ENCODE assay signal across 18 cellular contexts in genomic region chr7:122014697-122015096, GRCh38.
DNase-seq lines count a peak whose midpoint lies in the region; ATAC-seq, FAIRE-seq and TF ChIP-seq lines count a peak whose summit lies in the region.
"Had no signal": no experiment of that assay in that cellular context is flagged by ENCODE, and none has a peak within 500 bp of the region (broad histone marks: within the 10 kb centered on the region; RNA-seq: fewer than 3 reads in every experiment).

No MANE protein-coding gene starts in this region.

- no TSS peak for BruUV-seq in A673 (replicated peaks; lab: Mats Ljungman, UMichigan)
- BruUV-seq in Caco-2 (replicated peaks; lab: Mats Ljungman, UMichigan) = no TSS peak

- H3K9me2 ChIP-seq in hepatocyte (replicated peaks; ENCODE audit: insufficient read depth) = no peaks in the 10 kb centered on the region

- FAIRE-seq in TTC549 (lab: Jason Lieb, UNC) (peak; percentile 63), GM19239 (lab: Jason Lieb, UNC) (no peak)

- H3K27me3 Mint-ChIP-seq in Caco-2 (ENCODE audit: insufficient read depth, unreplicated experiment) = peaks cover 5% of the 10 kb centered on the region

- H3K36me3 ChIP-seq in A673 (ENCODE audit: insufficient read depth, low read length, poor library complexity, severe bottlenecking) (no peaks in the 10 kb centered on the region), HEK293 (ENCODE audit: control insufficient read depth in 2 of 2, insufficient read depth in 1 of 2, low read length in 2 of 2) (no peaks in the 10 kb centered on the region), hepatocyte (replicated peaks; ENCODE audit: insufficient read depth, low read depth) (no peaks in the 10 kb centered on the region), upper lobe of left lung (no peaks in the 10 kb centered on the region), Caco-2 (ENCODE audit: control insufficient read depth, insufficient read depth, low read length) (no peaks in the 10 kb centered on the region)
- H3K36me3 ChIP-seq: ovary, upper lobe of right lung had no signal

- CTCF ChIA-PET in A673 (lab: Charles Lee) = no interaction called here
- CTCF ChIA-PET in HEK293 (lab: Yijun Ruan, JAX) = interaction anchor here (0.6 kb wide), 1 partner anchor 36 kb away, joined by 3 read pairs; no protein-coding TSS in a partner anchor
- CTCF ChIA-PET in Caco-2 (lab: Charles Lee) = no interaction called here

- H3K27me3 ChIP-seq in A673 (replicated peaks; ENCODE audit: insufficient read depth, low read depth, low read length, poor library complexity) = no peaks in the 10 kb centered on the region
- H3K27me3 ChIP-seq in hepatocyte = no peaks in the 10 kb centered on the region
- H3K27me3 ChIP-seq in upper lobe of left lung = no peaks in the 10 kb centered on the region
- H3K27me3 ChIP-seq in Caco-2 (replicated peaks; ENCODE audit: control insufficient read depth, insufficient read depth, low read length) = no peaks in the 10 kb centered on the region; the same call in 1 of the 2 replicates
- H3K27me3 ChIP-seq: ovary, upper lobe of right lung had no signal

- H3K79me2 ChIP-seq in hepatocyte = no peaks in the 10 kb centered on the region

- H3K27ac ChIP-seq in A673 (ENCODE audit: low read depth, low read length, poor library complexity, severe bottlenecking) = no peak overlapping the region
- H3K27ac ChIP-seq in HEK293 (ENCODE audit: extremely low read depth, low read depth, low read length) = no peak overlapping the region
- H3K27ac ChIP-seq in hepatocyte = no peak overlapping the region
- no peak overlapping the region for H3K27ac ChIP-seq in upper lobe of left lung
- H3K27ac ChIP-seq: coronary artery, ovary, upper lobe of right lung had no signal

- no peak overlapping the region for H2AFZ ChIP-seq in hepatocyte

- no peak for TF ChIP-seq EP300 in upper lobe of left lung (IDR thresholded peaks at IDR 0.05)

- H3K9me3 ChIP-seq in A673 (ENCODE audit: low read depth, low read length, poor library complexity, severe bottlenecking) = no peaks in the 10 kb centered on the region
- no peaks in the 10 kb centered on the region for H3K9me3 ChIP-seq in HEK293 (ENCODE audit: control insufficient read depth, insufficient read depth, low read depth, low read length)
- H3K9me3 ChIP-seq in hepatocyte (ENCODE audit: low read depth) = no peaks in the 10 kb centered on the region
- H3K9me3 ChIP-seq in upper lobe of left lung = no peaks in the 10 kb centered on the region
- H3K9me3 ChIP-seq in Caco-2 = no peaks in the 10 kb centered on the region
- H3K9me3 ChIP-seq: ovary, upper lobe of right lung had no signal

- H3K4me3 Mint-ChIP-seq in Caco-2 (ENCODE audit: unreplicated experiment) = no peak overlapping the region
- H3K4me3 Mint-ChIP-seq: activated T-helper 17 cell treated with anti-CD3 and anti-CD28 coated beads, Interleukin-2, amount 50 U/mL, for 72 hours had no signal

- TF ChIP-seq CTCF in A673 (conservative IDR thresholded peaks at IDR 0.05; ENCODE audit: low read depth, low read length) (peak; percentile 43; the same call in 1 of the 2 replicates), HEK293 (tag by site-specific recombination; IDR thresholded peaks at IDR 0.05) (no peak), hepatocyte (IDR thresholded peaks at IDR 0.05; ENCODE audit: poor library complexity) (peak; percentile 43), upper lobe of left lung (IDR thresholded peaks at IDR 0.05) (no peak), Caco-2 (IDR thresholded peaks at IDR 0.05; ENCODE audit: insufficient read depth in 1 of 2, low read depth in 1 of 2, low read length in 1 of 2, severe bottlenecking in 1 of 2, unreplicated experiment in 1 of 2) (peak in 1 of 2 experiments; percentile 15)

- H3K27ac Mint-ChIP-seq in Caco-2 (ENCODE audit: unreplicated experiment) = no peak overlapping the region
- H3K27ac Mint-ChIP-seq: activated T-helper 17 cell treated with anti-CD3 and anti-CD28 coated beads, Interleukin-2, amount 50 U/mL, for 72 hours had no signal

- no peak for TF ChIP-seq POLR2A in upper lobe of left lung (IDR thresholded peaks at IDR 0.05)

- ATAC-seq in upper lobe of left lung (ENCODE audit: low FRiP score in 2 of 2) = no peak
- ATAC-seq: activated T-helper 17 cell treated with anti-CD3 and anti-CD28 coated beads, Interleukin-2, amount 50 U/mL, for 72 hours; upper lobe of right lung had no signal

- 87% methylated on average over 1 of the region's 1 CpG for WGBS in hepatocyte (ENCODE audit: low lambda C conversion rate, missing lambda C conversion rate)
- 89 to 93% methylated on average over 1 of the region's 1 CpG for WGBS in upper lobe of left lung, 2 donors

- no peak overlapping the region for H3K4me2 ChIP-seq in hepatocyte

- H3K4me1 ChIP-seq in A673 (ENCODE audit: insufficient read depth, low read length, poor library complexity, severe bottlenecking) (no peaks in the 10 kb centered on the region), HEK293 (ENCODE audit: control insufficient read depth, insufficient read depth, low read length) (no peaks in the 10 kb centered on the region), hepatocyte (ENCODE audit: insufficient read depth) (no peaks in the 10 kb centered on the region), upper lobe of left lung (no peaks in the 10 kb centered on the region), Caco-2 (no peaks in the 10 kb centered on the region)
- H3K4me1 ChIP-seq: upper lobe of right lung had no signal

- H3K36me3 Mint-ChIP-seq in Caco-2 (ENCODE audit: insufficient read depth, unreplicated experiment) = no peaks in the 10 kb centered on the region

- intact Hi-C loops in A673 (cut with micrococcal nuclease; ENCODE audit: unreplicated experiment) (loop anchor here (5.0 to 10.0 kb wide), 2 partner anchors 128 to 520 kb away; partner anchors contain the start of gene AASS), Caco-2 (cut with micrococcal nuclease; ENCODE audit: unreplicated experiment) (loop anchor here (1.0 to 10.0 kb wide), 2 partner anchors 200 to 515 kb away; no protein-coding TSS in a partner anchor)

- no peak overlapping the region for H3K4me3 ChIP-seq in A673 (ENCODE audit: low read depth, low read length, poor library complexity, severe bottlenecking)
- no peak overlapping the region for H3K4me3 ChIP-seq in HEK293 (ENCODE audit: low read depth, low read length)
- no peak overlapping the region for H3K4me3 ChIP-seq in hepatocyte
- no peak overlapping the region for H3K4me3 ChIP-seq in upper lobe of left lung
- H3K4me3 ChIP-seq in Caco-2 (ENCODE audit: low read depth, low read length) = no peak overlapping the region
- H3K4me3 ChIP-seq: coronary artery, ovary, upper lobe of right lung had no signal

- POLR2A ChIA-PET in A673 (lab: Charles Lee; ENCODE audit: low non-redundant PET) (no interaction called here), HEK293 (lab: Yijun Ruan, JAX) (no interaction called here), Caco-2 (lab: Charles Lee) (no interaction called here)

- H4K20me1 ChIP-seq in hepatocyte (ENCODE audit: insufficient read depth, poor library complexity, severe bottlenecking) = no peaks in the 10 kb centered on the region

- H3K9me3 Mint-ChIP-seq in Caco-2 (ENCODE audit: unreplicated experiment) = no peaks in the 10 kb centered on the region
- H3K9me3 Mint-ChIP-seq: activated T-helper 17 cell treated with anti-CD3 and anti-CD28 coated beads, Interleukin-2, amount 50 U/mL, for 72 hours had no signal

- H3K4me1 Mint-ChIP-seq in Caco-2 (ENCODE audit: low read depth, unreplicated experiment) = no peaks in the 10 kb centered on the region
- H3K4me1 Mint-ChIP-seq: activated T-helper 17 cell treated with anti-CD3 and anti-CD28 coated beads, Interleukin-2, amount 50 U/mL, for 72 hours had no signal

- DNase-seq in A673 (ENCODE audit: low spot score) = no peak
- DNase-seq in hepatocyte (ENCODE audit: low spot score) = no peak
- no peak for DNase-seq in GM19240 (ENCODE audit: insufficient read length, low spot score)
- no peak for DNase-seq in upper lobe of left lung
- DNase-seq in GM19239 (ENCODE audit: insufficient read length, low spot score) = no peak
- no peak for DNase-seq in Caco-2
- DNase-seq: Calu3; erythroblast; NCI-H1436 treated with DMSO at 0.1 percent for 48 hours; NCI-H345; ovary; small intestine; stimulated activated naive CD4-positive, alpha-beta T cell treated with Interleukin-2 at 50 U/mL for 16 hours; upper lobe of right lung had no signal

TF ChIP-seq in HEK293, 187 proteins besides CTCF, POLR2A, EP300 and RAD21:
- peak; percentile 14 for TF ChIP-seq ZNF654 (tag by site-specific recombination; IDR thresholded peaks at IDR 0.05; ENCODE audit: low read depth)
- TF ChIP-seq ZNF747 (tag by site-specific recombination; IDR thresholded peaks at IDR 0.05) = no peak
- TF ChIP-seq ZNF621 (tag by site-specific recombination; IDR thresholded peaks at IDR 0.05) = no peak

Comparison
In these comparisons a context has a peak if more than half of its experiments do, and no peak if none do; other contexts are left out.
1. CTCF ChIP-seq: peak in A673 (single experiment) and hepatocyte (single experiment); none in HEK293 (single experiment) and upper lobe of left lung (0 of 6).